Comparison of ENCODE assay signal across 20 cellular contexts in genomic region chr11:66339686-66340483, GRCh38. TPM values are rescaled to one million over a fixed set of nuclear protein-coding genes. Genes with fewer than 3 reads are reported as not detected.
A peak's percentile ranks its signal among the peaks of the same experiment; 100 is the strongest.
DNase-seq lines count a peak whose midpoint lies in the region; ATAC-seq and TF ChIP-seq lines count a peak whose summit lies in the region.
"Had no signal": no experiment of that assay in that cellular context is flagged by ENCODE, and none has a peak within 500 bp of the region (broad histone marks: within the 10 kb centered on the region; RNA-seq: fewer than 3 reads in every experiment).

No MANE protein-coding gene starts in this region.

- intact Hi-C loops in left ventricle myocardium superior (cut with micrococcal nuclease): no loop called here
- intact Hi-C loops in left cardiac atrium (cut with DNase I): no loop called here
- intact Hi-C loops in mammary epithelial cell (cut with micrococcal nuclease): loop anchor here (2.0 to 5.0 kb wide), 2 partner anchors 51 to 142 kb away; partner anchors contain the start of genes DPP3 and YIF1A
- intact Hi-C loops in mucosa of descending colon (cut with DNase I, micrococcal nuclease): no loop called here
- intact Hi-C loops in PC-9 (cut with micrococcal nuclease; ENCODE audit: unreplicated experiment): no loop called here

- no peak overlapping the region for H3K4me2 ChIP-seq in mammary epithelial cell (ENCODE audit: insufficient read depth, low read depth, low read length)
- H3K4me2 ChIP-seq in PC-9: no peak overlapping the region

- BruUV-seq in mammary epithelial cell (replicated peaks; lab: Mats Ljungman, UMichigan) (no TSS peak), PC-9 (replicated peaks; lab: Mats Ljungman, UMichigan) (no TSS peak)

- TF ChIP-seq EP300 in suprapubic skin (IDR thresholded peaks at IDR 0.05): no peak

- ATAC-seq in left ventricle myocardium superior: no peak
- ATAC-seq in left cardiac atrium: no peak
- ATAC-seq in mucosa of descending colon: no peak
- ATAC-seq in GM19023 (IDR thresholded peaks at IDR 0.05; ENCODE audit: unreplicated experiment): no peak
- ATAC-seq in HG02798 (IDR thresholded peaks at IDR 0.05; ENCODE audit: poor library complexity, unreplicated experiment): no peak
- ATAC-seq: HepG2 had no signal

- DNase-seq in left ventricle myocardium superior (peak; percentile 7), left cardiac atrium (no peak), mammary epithelial cell (no peak), mucosa of descending colon (peak in 2 of 3 donors; percentile 25 to 38), suprapubic skin (ENCODE audit: low spot score in 2 of 2) (no peak), PC-9 (no peak)
- DNase-seq: C1 segment of cervical spinal cord, GOT3, KBM-7, NCI-H1105 treated with DMSO at 0.1 percent for 48 hours, NCI-H1694, NCI-H2107, NCI-H510A, NCI-H82, OCI-M1, RPMI8226 had no signal

- H3K27me3 ChIP-seq in mammary epithelial cell (ENCODE audit: insufficient read depth, low read length): no peaks in the 10 kb centered on the region
- H3K27me3 ChIP-seq in suprapubic skin: no peaks in the 10 kb centered on the region
- H3K27me3 ChIP-seq in PC-9 (ENCODE audit: insufficient read depth, low read depth): no peaks in the 10 kb centered on the region
- H3K27me3 ChIP-seq: SJSA1 had no signal

- dilution Hi-C loops in mammary epithelial cell (cut with HindIII; ENCODE audit: low sequenced_read_pairs): loop anchor here (5.0 kb wide), 2 partner anchors 47 to 87 kb away; no protein-coding TSS in a partner anchor

- H3K9me3 ChIP-seq in mammary epithelial cell (replicated peaks; ENCODE audit: insufficient read depth, low read length) (no peaks in the 10 kb centered on the region), mucosa of descending colon (no peaks in the 10 kb centered on the region), suprapubic skin (no peaks in the 10 kb centered on the region), PC-9 (ENCODE audit: insufficient read depth, low read depth) (no peaks in the 10 kb centered on the region)
- H3K9me3 ChIP-seq: SJSA1 had no signal

- H2AFZ ChIP-seq in mammary epithelial cell (ENCODE audit: low read depth, low read length): no peak overlapping the region
- H2AFZ ChIP-seq in PC-9: no peak overlapping the region

- H3K4me3 ChIP-seq in mammary epithelial cell (replicated peaks in 1 of 3; ENCODE audit: insufficient read depth in 1 of 3, low read depth in 2 of 3, low read length in 3 of 3) (no peak overlapping the region), mucosa of descending colon (no peak overlapping the region), suprapubic skin (no peak overlapping the region), PC-9 (no peak overlapping the region)
- H3K4me3 ChIP-seq: SJSA1 had no signal

- H3K4me1 ChIP-seq in mammary epithelial cell (ENCODE audit: insufficient read depth, low read length) (peaks cover 57% of the 10 kb centered on the region), mucosa of descending colon (ENCODE audit: low read depth) (peaks cover 29% of the 10 kb centered on the region), suprapubic skin (peaks cover 65% of the 10 kb centered on the region), PC-9 (replicated peaks; ENCODE audit: insufficient read depth) (peaks cover 25% of the 10 kb centered on the region)

- TF ChIP-seq CTCF in mammary epithelial cell (conservative IDR thresholded peaks at IDR 0.05 in 1 of 2, IDR thresholded peaks at IDR 0.05 in 1 of 2; ENCODE audit: extremely low read depth in 1 of 2, insufficient read depth in 1 of 2, low read depth in 1 of 2, low read length in 2 of 2) (no peak), mucosa of descending colon (IDR thresholded peaks at IDR 0.05) (no peak), suprapubic skin (IDR thresholded peaks at IDR 0.05) (no peak), PC-9 (conservative IDR thresholded peaks at IDR 0.05) (no peak)

- H3K9ac ChIP-seq in mammary epithelial cell (ENCODE audit: insufficient read depth, low read length): no peak overlapping the region

- H4K20me1 ChIP-seq in mammary epithelial cell (ENCODE audit: insufficient read depth, low read length) (no peaks in the 10 kb centered on the region), PC-9 (ENCODE audit: insufficient read depth) (peaks cover 18% of the 10 kb centered on the region)

- TF ChIP-seq POLR2A in suprapubic skin (IDR thresholded peaks at IDR 0.05): no peak

- H3K79me2 ChIP-seq in mammary epithelial cell (ENCODE audit: insufficient read depth, low read length) (peaks cover 52% of the 10 kb centered on the region), PC-9 (ENCODE audit: low read depth) (peaks cover 29% of the 10 kb centered on the region)

- POLR2A ChIA-PET in PC-9 (lab: Charles Lee; ENCODE audit: unreplicated experiment): interaction anchor here (0.5 kb wide), 1 partner anchor 544 kb away, joined by 6 read pairs; no protein-coding TSS in a partner anchor

- 81% methylated on average over 10 of the region's 14 CpGs for WGBS in mammary epithelial cell (ENCODE audit: low coverage, missing lambda C conversion rate)
- 80% methylated on average over 13 of the region's 14 CpGs for WGBS in suprapubic skin

- peaks cover 13% of the 10 kb centered on the region for H3K36me3 ChIP-seq in mammary epithelial cell (ENCODE audit: insufficient read depth, low read length)
- H3K36me3 ChIP-seq in mucosa of descending colon (ENCODE audit: low read depth): peaks cover 5% of the 10 kb centered on the region
- peaks cover 41% of the 10 kb centered on the region for H3K36me3 ChIP-seq in suprapubic skin
- no peaks in the 10 kb centered on the region for H3K36me3 ChIP-seq in PC-9 (ENCODE audit: low read depth)

- peak overlapping the region; percentile 58 for H3K27ac ChIP-seq in mammary epithelial cell (ENCODE audit: insufficient read depth, low read depth, low read length)
- H3K27ac ChIP-seq in suprapubic skin: peak overlapping the region; percentile 55
- no peak overlapping the region for H3K27ac ChIP-seq in PC-9
- H3K27ac ChIP-seq: SJSA1 had no signal

- CTCF ChIA-PET in mammary epithelial cell (lab: Charles Lee; ENCODE audit: low non-redundant PET) (interaction anchor here (0.8 kb wide), 1 partner anchor 27 kb away, joined by 8 read pairs; no protein-coding TSS in a partner anchor), PC-9 (lab: Charles Lee) (interaction anchor here (0.5 kb wide), 1 partner anchor 14 kb away, joined by 3 read pairs; no protein-coding TSS in a partner anchor)

- in situ Hi-C loops in mammary epithelial cell (cut with MboI; ENCODE audit: low sequenced_read_pairs in 2 of 2): no loop called here

- H3K9me2 ChIP-seq in PC-9 (ENCODE audit: insufficient read depth): no peaks in the 10 kb centered on the region

- peaks cover 24% of the 10 kb centered on the region; the same call in 1 of the 2 replicates for H3F3A ChIP-seq in PC-9 (ENCODE audit: insufficient read depth, low read depth)

RNA-seq across cellular contexts. Expression of gene RIN1, which starts 3.7 kb away (rescaled TPM):
- total RNA-seq in left ventricle myocardium superior (1.7 TPM), left cardiac atrium (1 to 10 TPM; 2.2 to 4.6 TPM), mammary epithelial cell (10 to 100 TPM; 28.5 to 75.6 TPM), mucosa of descending colon (10 to 100 TPM in 1 of 3 donors, 1 to 10 TPM in 2; 5.2 to 12.7 (median 9.5) TPM), suprapubic skin (10 to 100 TPM; 40.3 to 73.6 (median 60.3) TPM), PC-9 (2021) (15.5 and 19.5 TPM in 2 replicates)
- 22.4 TPM for polyA plus RNA-seq in mammary epithelial cell
- polyA minus RNA-seq in mammary epithelial cell: 25.0 TPM

RNA-seq across cellular contexts. Expression of gene BRMS1, which starts 5.0 kb away (rescaled TPM):
- 14.7 TPM for total RNA-seq in left ventricle myocardium superior
- total RNA-seq in left cardiac atrium: 10 to 100 TPM; 14.9 to 19.3 TPM
- 10 to 100 TPM; 56.3 to 69.4 TPM for total RNA-seq in mammary epithelial cell
- polyA plus RNA-seq in mammary epithelial cell: 75.0 TPM
- polyA minus RNA-seq in mammary epithelial cell: 32.9 TPM
- 10 to 100 TPM; 35.9 to 47.6 (median 39.3) TPM for total RNA-seq in mucosa of descending colon
- 10 to 100 TPM; 45.7 to 60.3 (median 57.3) TPM for total RNA-seq in suprapubic skin
- 43.2 and 54.3 TPM in 2 replicates for total RNA-seq in PC-9 (2021)

RNA-seq across cellular contexts. Expression of gene B4GAT1, which starts 7.5 kb away (rescaled TPM):
- total RNA-seq in left ventricle myocardium superior (55.1 TPM), left cardiac atrium (10 to 100 TPM; 37.9 to 41.1 TPM), mammary epithelial cell (10 to 100 TPM; 10.1 to 15.5 TPM), mucosa of descending colon (10 to 100 TPM; 13.4 to 34.6 (median 13.4) TPM), suprapubic skin (10 to 100 TPM; 14.4 to 31.9 (median 20.6) TPM), PC-9 (2021) (22.8 and 28.5 TPM in 2 replicates)
- 11.0 TPM for polyA plus RNA-seq in mammary epithelial cell
- 3.0 TPM for polyA minus RNA-seq in mammary epithelial cell

RNA-seq across cellular contexts. Expression of gene CD248, which starts 23.0 kb away (rescaled TPM):
- total RNA-seq in left ventricle myocardium superior: 11.1 TPM
- 10 to 100 TPM; 43.8 to 54.3 TPM for total RNA-seq in left cardiac atrium
- under 1 TPM in 1 of 2 donors, not detected in 1; 0.67 TPM for total RNA-seq in mammary epithelial cell
- polyA plus RNA-seq in mammary epithelial cell: not detected
- not detected for polyA minus RNA-seq in mammary epithelial cell
- total RNA-seq in mucosa of descending colon: 10 to 100 TPM in 2 of 3 donors, 1 to 10 TPM in 1; 4.5 to 37.7 (median 28.5) TPM
- 10 to 100 TPM in 2 of 4 donors, 1 to 10 TPM in 2; 5.9 to 32.6 (median 19.2) TPM for total RNA-seq in suprapubic skin
- total RNA-seq in PC-9 (2021): not detected in 2 replicates

RNA-seq across cellular contexts. Expression of gene SLC29A2, which starts 31.7 kb away (rescaled TPM):
- total RNA-seq in left ventricle myocardium superior (22.6 TPM), left cardiac atrium (10 to 100 TPM; 15.1 to 16.6 TPM), mammary epithelial cell (1 to 10 TPM; 3.2 to 5.9 TPM), mucosa of descending colon (10 to 100 TPM; 10.3 to 22.6 (median 14.9) TPM), suprapubic skin (1 to 10 TPM; 2.2 to 4.7 (median 3.9) TPM), PC-9 (2021) (28.9 and 36.1 TPM in 2 replicates)
- polyA plus RNA-seq in mammary epithelial cell: 5.2 TPM
- 4.5 TPM for polyA minus RNA-seq in mammary epithelial cell
- total RNA-seq: SJSA1 had no signal

Comparison
In these comparisons a context has a peak if more than half of its experiments do, and no peak if none do; other contexts are left out.
1. DNase-seq: peak in left ventricle myocardium superior (single experiment) and mucosa of descending colon (2 of 3); none in left cardiac atrium (single experiment), mammary epithelial cell (single experiment), suprapubic skin (0 of 2) and PC-9 (0 of 2).